24 cellular contexts compared by ENCODE assay signal in genomic region chr1:183075861-183076260, GRCh38. TPM values are rescaled to one million over a fixed set of nuclear protein-coding genes. Genes with fewer than 3 reads are reported as not detected.
DNase-seq lines count a peak whose midpoint lies in the region; ATAC-seq, FAIRE-seq and TF ChIP-seq lines count a peak whose summit lies in the region.
"Had no signal": no experiment of that assay in that cellular context is flagged by ENCODE, and none has a peak within 500 bp of the region (broad histone marks: within the 10 kb centered on the region; RNA-seq: fewer than 3 reads in every experiment).

No MANE protein-coding gene starts in this region.

- peak overlapping the region; percentile 55 for H3K27ac ChIP-seq in left ventricle myocardium inferior (replicated peaks)
- H3K27ac ChIP-seq in lung (ENCODE audit: low read depth in 1 of 2, low read length in 1 of 2) = peak overlapping the region in 1 of 2 donors; percentile 45
- H3K27ac ChIP-seq: PC-9, psoas muscle had no signal

- peaks cover 100% of the 10 kb centered on the region for H3K4me1 ChIP-seq in left ventricle myocardium inferior
- peaks cover 9 to 36% of the 10 kb centered on the region in 2 donors for H3K4me1 ChIP-seq in lung (ENCODE audit: control insufficient read depth in 2 of 2, insufficient read depth in 2 of 2, low read length in 2 of 2)

- H3K27me3 ChIP-seq in left ventricle myocardium inferior (ENCODE audit: low read depth) (no peaks in the 10 kb centered on the region), lung (ENCODE audit: control insufficient read depth, insufficient read depth) (no peaks in the 10 kb centered on the region)
- H3K27me3 ChIP-seq: tibial nerve had no signal

- in situ Hi-C loops in astrocyte of the spinal cord (cut with HindIII; ENCODE audit: low sequenced_read_pairs) = no loop called here

- no peaks in the 10 kb centered on the region for H3K36me3 ChIP-seq in left ventricle myocardium inferior
- H3K36me3 ChIP-seq in lung (ENCODE audit: control insufficient read depth in 2 of 2, insufficient read depth in 2 of 2, low read length in 2 of 2) = peaks cover 0 to 1% of the 10 kb centered on the region in 2 donors
- H3K36me3 ChIP-seq: tibial nerve had no signal

- TF ChIP-seq CTCF in left ventricle myocardium inferior (IDR thresholded peaks at IDR 0.05; ENCODE audit: borderline replicate concordance) (no peak), astrocyte of the spinal cord (IDR thresholded peaks at IDR 0.05; ENCODE audit: low read depth, low read length) (no peak), lung (IDR thresholded peaks at IDR 0.05; ENCODE audit: control extremely low read depth, extremely low read depth) (no peak)

- H3K9me3 Mint-ChIP-seq in immature natural killer cell = peaks cover 0 to 7% (median 0%) of the 10 kb centered on the region in 6 donors
- H3K9me3 Mint-ChIP-seq: activated CD4-positive, alpha-beta T cell treated with anti-CD3 and anti-CD28 coated beads, Interleukin-2, amount 10 ng/mL, durations not matched to agents 24 days and 14 days; CD4-positive, alpha-beta T cell; nephron; stimulated activated effector memory CD8-positive, alpha-beta T cell treated with anti-CD3 and anti-CD28 coated beads, Interleukin-12 subunit alpha, Interleukin-12 subunit beta, amount 100 ng/mL, for 72 hours had no signal

- no peak for ATAC-seq in Right ventricle myocardium inferior
- ATAC-seq in lung (ENCODE audit: insufficient read depth, low FRiP score) = peak; percentile 14
- no peak for ATAC-seq in GM19467 (IDR thresholded peaks at IDR 0.05; ENCODE audit: unreplicated experiment)
- no peak for ATAC-seq in HG03196 (IDR thresholded peaks at IDR 0.05; ENCODE audit: unreplicated experiment)
- ATAC-seq: psoas muscle; stimulated activated effector memory CD8-positive, alpha-beta T cell treated with anti-CD3 and anti-CD28 coated beads, Interleukin-12 subunit alpha, Interleukin-12 subunit beta, amount 100 ng/mL, for 72 hours had no signal

- no peaks in the 10 kb centered on the region for H3K4me1 Mint-ChIP-seq in immature natural killer cell
- H3K4me1 Mint-ChIP-seq: activated CD4-positive, alpha-beta T cell treated with anti-CD3 and anti-CD28 coated beads, Interleukin-2, amount 10 ng/mL, durations not matched to agents 24 days and 14 days; stimulated activated effector memory CD8-positive, alpha-beta T cell treated with anti-CD3 and anti-CD28 coated beads, Interleukin-12 subunit alpha, Interleukin-12 subunit beta, amount 100 ng/mL, for 72 hours had no signal

- H3K36me3 Mint-ChIP-seq in immature natural killer cell = no peaks in the 10 kb centered on the region
- H3K36me3 Mint-ChIP-seq: stimulated activated effector memory CD8-positive, alpha-beta T cell treated with anti-CD3 and anti-CD28 coated beads, Interleukin-12 subunit alpha, Interleukin-12 subunit beta, amount 100 ng/mL, for 72 hours had no signal

- WGBS in lung, 2 donors = 69 to 80% methylated on average over 1 of the region's 1 CpG

- no peak overlapping the region for H3K4me3 Mint-ChIP-seq in immature natural killer cell
- H3K4me3 Mint-ChIP-seq: activated CD4-positive, alpha-beta T cell treated with anti-CD3 and anti-CD28 coated beads, Interleukin-2, amount 10 ng/mL, durations not matched to agents 24 days and 14 days; CD4-positive, alpha-beta T cell; nephron; stimulated activated effector memory CD8-positive, alpha-beta T cell treated with anti-CD3 and anti-CD28 coated beads, Interleukin-12 subunit alpha, Interleukin-12 subunit beta, amount 100 ng/mL, for 72 hours had no signal

- H3K27ac Mint-ChIP-seq in immature natural killer cell = no peak overlapping the region
- H3K27ac Mint-ChIP-seq: activated CD4-positive, alpha-beta T cell treated with anti-CD3 and anti-CD28 coated beads, Interleukin-2, amount 10 ng/mL, durations not matched to agents 24 days and 14 days; CD4-positive, alpha-beta T cell; nephron; stimulated activated effector memory CD8-positive, alpha-beta T cell treated with anti-CD3 and anti-CD28 coated beads, Interleukin-12 subunit alpha, Interleukin-12 subunit beta, amount 100 ng/mL, for 72 hours had no signal

- H3K27me3 Mint-ChIP-seq in immature natural killer cell (ENCODE audit: low read depth in 3 of 3) = peaks cover 0 to 7% (median 0%) of the 10 kb centered on the region in 3 donors

- H3K9me3 ChIP-seq in left ventricle myocardium inferior (replicated peaks) (no peaks in the 10 kb centered on the region), lung (ENCODE audit: control insufficient read depth in 2 of 2, insufficient read depth in 1 of 2, low read length in 1 of 2) (no peaks in the 10 kb centered on the region)
- H3K9me3 ChIP-seq: psoas muscle, tibial nerve had no signal

- DNase-seq in left ventricle myocardium inferior = no peak
- no peak for DNase-seq in Right ventricle myocardium inferior (ENCODE audit: missing footprints)
- peak; percentile 26 for DNase-seq in astrocyte of the spinal cord (ENCODE audit: low read depth, low spot score)
- no peak for DNase-seq in lung (ENCODE audit: low spot score)
- DNase-seq in frontal cortex (ENCODE audit: low spot score in 2 of 2) = no peak
- DNase-seq in immature natural killer cell = no peak
- DNase-seq: activated CD4-positive, alpha-beta T cell treated with anti-CD3 and anti-CD28 coated beads, Interleukin-2, amount 10 ng/mL, durations not matched to agents 24 days and 14 days; activated CD8-positive, alpha-beta memory T cell treated with anti-CD3 and anti-CD28 coated beads, Interleukin-2, amount 50 U/mL, for 4 hours; activated gamma-delta T cell treated with Interleukin-2 at 50 U/mL for 16 hours; CD4-positive, alpha-beta T cell; cortex of kidney; mammary epithelial cell; NCI-H2029 treated with DMSO at 0.1 percent for 48 hours; NCI-H524; PC-9; psoas muscle; stimulated activated CD4-positive, alpha-beta T cell treated with anti-CD3 and anti-CD28 coated beads, Interleukin-12 subunit alpha, Interleukin-12 subunit beta, amount 100 ng/mL, for 4 hours had no signal

- no peak for FAIRE-seq in frontal cortex (lab: Jason Lieb, UNC)
- FAIRE-seq: A204.1, TTC549 had no signal

- intact Hi-C loops in left ventricle myocardium inferior (cut with micrococcal nuclease) (no loop called here), Right ventricle myocardium inferior (cut with DNase I) (no loop called here)

- H3K4me3 ChIP-seq in left ventricle myocardium inferior (no peak overlapping the region), astrocyte of the spinal cord (ENCODE audit: low read depth, low read length) (no peak overlapping the region), lung (no peak overlapping the region)
- H3K4me3 ChIP-seq: PC-9, psoas muscle, tibial nerve had no signal

RNA-seq across cellular contexts. Expression of gene LAMC1, which starts 52.6 kb away (rescaled TPM):
- 84.1 TPM for total RNA-seq in left ventricle myocardium inferior
- total RNA-seq in Right ventricle myocardium inferior = 100 TPM
- 100 to 1,000 TPM; 163 to 272 TPM for total RNA-seq in lung
- polyA plus RNA-seq in lung = 10 to 100 TPM; 23.4 to 69.2 TPM
- 29.3 TPM for total RNA-seq in frontal cortex
- under 1 TPM in 1 of 3 donors, not detected in 2; 0.19 TPM for polyA plus RNA-seq in immature natural killer cell
- total RNA-seq: CD4-positive, alpha-beta T cell had no signal
